ENCODE assay signal across 8 cellular contexts in the genomic region with DNA sequence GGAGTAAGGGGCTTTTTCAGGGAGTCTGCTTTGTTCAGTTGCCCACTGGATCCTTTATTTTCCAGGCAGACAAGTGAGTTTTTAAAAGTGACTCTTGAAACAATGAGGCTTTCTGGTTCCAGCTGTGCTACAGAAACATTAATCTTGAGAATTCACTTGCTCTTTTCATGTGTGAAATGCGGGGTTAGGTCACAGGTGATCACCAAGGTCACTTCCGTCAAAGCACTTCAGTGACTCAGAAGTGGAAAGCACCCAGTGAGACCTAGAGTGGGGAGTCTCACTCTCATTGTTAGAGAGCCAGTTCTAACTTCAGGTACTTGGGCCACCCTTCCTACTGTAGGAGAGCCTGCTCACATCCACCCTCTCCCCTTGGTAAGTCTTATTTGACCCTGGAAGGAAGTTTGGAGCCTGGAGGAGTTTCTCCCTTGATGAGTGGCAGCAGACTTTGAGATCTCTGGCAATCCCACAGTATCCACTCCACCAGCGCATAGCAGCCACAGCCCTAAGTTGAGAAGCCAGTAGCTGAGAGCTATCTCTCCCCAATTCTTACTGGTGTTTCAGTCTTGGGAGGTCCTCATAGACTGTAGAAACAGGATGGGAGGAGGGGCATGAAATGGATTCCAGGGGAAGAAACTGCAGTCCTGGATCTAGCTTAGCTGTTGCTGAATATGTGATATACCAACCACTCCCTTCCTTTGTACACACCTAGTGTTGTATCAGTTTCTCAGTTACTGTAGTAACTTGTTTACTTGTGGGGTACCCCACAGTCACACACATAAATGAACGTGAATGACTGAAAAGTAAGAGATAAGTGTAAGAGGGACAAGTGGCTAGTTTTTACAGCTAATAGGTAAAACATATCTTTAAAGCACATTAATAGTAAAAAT. TPM values are rescaled to one million over a fixed set of nuclear protein-coding genes. Genes with fewer than 3 reads are reported as not detected.
DNase-seq lines count a peak whose midpoint lies in the region; ATAC-seq, FAIRE-seq and TF ChIP-seq lines count a peak whose summit lies in the region.

No MANE protein-coding gene starts in this region.

- DNase-seq in DMS79 (lab: John Stamatoyannopoulos, UW) (peak; percentile 23), bronchial epithelial cell (ENCODE audit: low read depth) (peak; percentile 92), upper lobe of right lung (no peak), spleen (no peak), NOMO-1 treated with dmso at 0.1 percent for 144 hours (lab: John Stamatoyannopoulos, UW; ENCODE audit: unreplicated experiment) (no peak), SHP77 (lab: John Stamatoyannopoulos, UW) (no peak)

- peak overlapping the region; percentile 58 for H3K27ac ChIP-seq in upper lobe of right lung
- H3K27ac ChIP-seq in spleen = no peak overlapping the region

- ATAC-seq in GM21390 (IDR thresholded peaks at IDR 0.05; ENCODE audit: unreplicated experiment) (peak; percentile 95), HG03571 (IDR thresholded peaks at IDR 0.05; ENCODE audit: unreplicated experiment) (peak; percentile 96), upper lobe of right lung (peak; percentile 13)

- no peak for TF ChIP-seq CTCF in bronchial epithelial cell (IDR thresholded peaks at IDR 0.05; ENCODE audit: insufficient read depth, low read length, severe bottlenecking)
- no peak for TF ChIP-seq CTCF in upper lobe of right lung (IDR thresholded peaks at IDR 0.05)
- TF ChIP-seq CTCF in spleen (IDR thresholded peaks at IDR 0.05 in 8 of 11, conservative IDR thresholded peaks at IDR 0.05 in 3 of 11) = no peak

- H3K9me3 ChIP-seq in upper lobe of right lung = no peaks in the 10 kb centered on the region
- no peaks in the 10 kb centered on the region for H3K9me3 ChIP-seq in spleen

- 58 to 75% (median 65%) methylated on average over 4 of the region's 4 CpGs for WGBS in spleen, 5 donors

- H3K4me3 ChIP-seq in bronchial epithelial cell (ENCODE audit: low read depth, low read length) = peak overlapping the region; percentile 84
- H3K4me3 ChIP-seq in upper lobe of right lung = peak overlapping the region; percentile 7
- H3K4me3 ChIP-seq in spleen = no peak overlapping the region

- H3K36me3 ChIP-seq in bronchial epithelial cell (ENCODE audit: control insufficient read depth, insufficient read depth, low read length) (no peaks in the 10 kb centered on the region), upper lobe of right lung (no peaks in the 10 kb centered on the region), spleen (no peaks in the 10 kb centered on the region)

- peak; percentile 23 for FAIRE-seq in bronchial epithelial cell (lab: Jason Lieb, UNC)

- intact Hi-C loops in upper lobe of right lung (cut with DNase I) (no loop called here), spleen (cut with DNase I; ENCODE audit: low total_unique reads) (no loop called here)

- no peak for TF ChIP-seq POLR2A in spleen (IDR thresholded peaks at IDR 0.05)

- H3K27me3 ChIP-seq in bronchial epithelial cell (ENCODE audit: control insufficient read depth, insufficient read depth, low read length) (no peaks in the 10 kb centered on the region), upper lobe of right lung (no peaks in the 10 kb centered on the region), spleen (replicated peaks in 1 of 7) (peaks cover 0 to 94% (median 42%) of the 10 kb centered on the region in 7 donors)

- H3K4me1 ChIP-seq in upper lobe of right lung (peaks cover 10% of the 10 kb centered on the region), spleen (peaks cover 9 to 46% (median 26%) of the 10 kb centered on the region in 6 donors)

RNA-seq across cellular contexts. Expression of gene TACSTD2, which starts 3.1 kb away (rescaled TPM):
- total RNA-seq in bronchial epithelial cell (124 and 246 TPM in 2 replicates), upper lobe of right lung (112 TPM), spleen (1 to 10 TPM in 3 of 7 donors, under 1 TPM in 3, not detected in 1; 0.35 to 1.7 (median 0.80) TPM)
- polyA plus RNA-seq in spleen = 1 to 10 TPM in 1 of 3 donors, under 1 TPM in 2; 0.50 to 1.0 (median 0.61) TPM

RNA-seq across cellular contexts. Expression of gene OMA1, which starts 27.4 kb away (rescaled TPM):
- total RNA-seq in bronchial epithelial cell (21.6 and 25.0 TPM in 2 replicates), upper lobe of right lung (31.3 TPM), spleen (10 to 100 TPM; 31.4 to 48.6 (median 40.1) TPM)
- 10 to 100 TPM; 19.3 to 23.1 (median 22.1) TPM for polyA plus RNA-seq in spleen

Comparison
In these comparisons a context has a peak if more than half of its experiments do, and no peak if none do; other contexts are left out.
1. DNase-seq: peak in DMS79 (single experiment) and bronchial epithelial cell (single experiment); none in upper lobe of right lung (single experiment), spleen (single experiment), NOMO-1 treated with dmso at 0.1 percent for 144 hours (single experiment) and SHP77 (0 of 2).
2. ATAC-seq: peak in every context shown above with its lines; median percentile 96 in HG03571; 95 in GM21390; 13 in upper lobe of right lung.
3. H3K4me3 ChIP-seq: peak in bronchial epithelial cell (single experiment) and upper lobe of right lung (single experiment); none in spleen (0 of 8).
4. RNA of gene TACSTD2, which starts 3.1 kb away (total RNA-seq): 124 to 246 TPM in bronchial epithelial cell and 112 TPM in upper lobe of right lung (single experiment); 0.35 to 1.7 TPM in spleen; every median in the first group is over 10 times any median in the second.